1 cellular context compared by ENCODE assay signal in the genomic region with DNA sequence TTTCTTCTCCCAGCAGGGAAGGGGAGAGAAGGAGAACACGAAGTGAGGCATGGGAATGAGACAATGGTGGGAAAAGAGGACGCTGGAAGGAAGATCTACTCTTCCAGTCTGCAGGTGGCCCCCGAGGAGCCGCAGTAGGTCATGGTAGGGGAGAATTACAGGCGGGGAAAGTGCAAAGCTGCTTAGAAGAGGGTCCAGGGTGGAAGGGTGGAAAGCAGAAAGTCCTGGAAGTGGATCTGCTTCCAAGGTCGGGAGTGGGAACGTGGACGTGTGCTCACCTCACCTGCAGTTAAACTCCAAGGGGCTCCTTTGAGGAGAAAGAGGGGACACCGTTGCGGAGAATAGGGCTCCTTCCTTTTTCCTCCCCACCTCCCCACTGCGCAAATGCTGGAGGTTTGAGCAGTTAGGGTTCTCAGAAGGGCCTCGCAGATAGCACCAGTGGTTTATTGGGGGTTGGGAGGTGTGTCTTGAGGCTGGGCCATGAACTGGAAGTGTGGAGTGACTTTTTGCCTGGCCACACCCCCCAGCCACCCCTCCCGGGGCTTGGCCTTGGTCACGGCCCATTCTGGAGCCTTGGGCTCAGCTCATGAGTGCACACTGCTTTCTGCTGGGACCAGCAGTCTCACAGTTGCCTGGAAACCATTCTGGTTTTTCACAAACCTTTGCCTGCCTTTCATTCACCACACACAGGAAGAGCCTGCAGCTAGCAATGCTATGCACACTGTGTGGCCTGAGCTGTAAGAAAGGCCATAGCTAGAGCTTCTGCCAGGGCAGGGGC.
TF ChIP-seq lines count a peak whose summit lies in the region.

No MANE protein-coding gene starts in this region.

TF ChIP-seq in HEK293, 187 proteins besides CTCF, POLR2A, EP300 and RAD21 (continued from another document):
- no peak for TF ChIP-seq HOXD13 (CRISPR knock-in tag; IDR thresholded peaks at IDR 0.05; ENCODE audit: borderline replicate concordance)
- TF ChIP-seq, protein P1, sequence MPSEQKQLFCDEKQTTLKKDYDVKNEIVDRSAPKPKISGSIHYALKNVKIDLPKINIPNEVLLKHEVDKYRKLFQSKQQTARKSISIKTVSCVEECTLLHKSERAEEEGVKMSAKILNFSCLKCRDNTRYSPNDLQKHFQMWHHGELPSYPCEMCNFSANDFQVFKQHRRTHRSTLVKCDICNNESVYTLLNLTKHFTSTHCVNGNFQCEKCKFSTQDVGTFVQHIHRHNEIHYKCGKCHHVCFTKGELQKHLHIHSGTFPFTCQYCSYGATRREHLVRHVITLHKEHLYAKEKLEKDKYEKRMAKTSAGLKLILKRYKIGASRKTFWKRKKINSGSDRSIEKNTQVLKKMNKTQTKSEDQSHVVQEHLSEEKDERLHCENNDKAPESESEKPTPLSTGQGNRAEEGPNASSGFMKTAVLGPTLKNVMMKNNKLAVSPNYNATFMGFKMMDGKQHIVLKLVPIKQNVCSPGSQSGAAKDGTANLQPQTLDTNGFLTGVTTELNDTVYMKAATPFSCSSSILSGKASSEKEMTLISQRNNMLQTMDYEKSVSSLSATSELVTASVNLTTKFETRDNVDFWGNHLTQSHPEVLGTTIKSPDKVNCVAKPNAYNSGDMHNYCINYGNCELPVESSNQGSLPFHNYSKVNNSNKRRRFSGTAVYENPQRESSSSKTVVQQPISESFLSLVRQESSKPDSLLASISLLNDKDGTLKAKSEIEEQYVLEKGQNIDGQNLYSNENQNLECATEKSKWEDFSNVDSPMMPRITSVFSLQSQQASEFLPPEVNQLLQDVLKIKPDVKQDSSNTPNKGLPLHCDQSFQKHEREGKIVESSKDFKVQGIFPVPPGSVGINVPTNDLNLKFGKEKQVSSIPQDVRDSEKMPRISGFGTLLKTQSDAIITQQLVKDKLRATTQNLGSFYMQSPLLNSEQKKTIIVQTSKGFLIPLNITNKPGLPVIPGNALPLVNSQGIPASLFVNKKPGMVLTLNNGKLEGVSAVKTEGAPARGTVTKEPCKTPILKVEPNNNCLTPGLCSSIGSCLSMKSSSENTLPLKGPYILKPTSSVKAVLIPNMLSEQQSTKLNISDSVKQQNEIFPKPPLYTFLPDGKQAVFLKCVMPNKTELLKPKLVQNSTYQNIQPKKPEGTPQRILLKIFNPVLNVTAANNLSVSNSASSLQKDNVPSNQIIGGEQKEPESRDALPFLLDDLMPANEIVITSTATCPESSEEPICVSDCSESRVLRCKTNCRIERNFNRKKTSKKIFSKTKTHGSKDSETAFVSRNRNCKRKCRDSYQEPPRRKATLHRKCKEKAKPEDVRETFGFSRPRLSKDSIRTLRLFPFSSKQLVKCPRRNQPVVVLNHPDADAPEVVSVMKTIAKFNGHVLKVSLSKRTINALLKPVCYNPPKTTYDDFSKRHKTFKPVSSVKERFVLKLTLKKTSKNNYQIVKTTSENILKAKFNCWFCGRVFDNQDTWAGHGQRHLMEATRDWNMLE (tag by site-specific recombination; conservative IDR thresholded peaks at IDR 0.05; ENCODE audit: low read depth): no peak
- 0 out of 2 replicates have a peak, but pooled peaks have one; percentile 11 for TF ChIP-seq KLF1 (tag by site-specific recombination; IDR thresholded peaks at IDR 0.05)
- no peak for TF ChIP-seq ZNF184 (tag by site-specific recombination; IDR thresholded peaks at IDR 0.05)
TF ChIP-seq in HEK293: peak in this region for 1.
